In the genomic region with DNA sequence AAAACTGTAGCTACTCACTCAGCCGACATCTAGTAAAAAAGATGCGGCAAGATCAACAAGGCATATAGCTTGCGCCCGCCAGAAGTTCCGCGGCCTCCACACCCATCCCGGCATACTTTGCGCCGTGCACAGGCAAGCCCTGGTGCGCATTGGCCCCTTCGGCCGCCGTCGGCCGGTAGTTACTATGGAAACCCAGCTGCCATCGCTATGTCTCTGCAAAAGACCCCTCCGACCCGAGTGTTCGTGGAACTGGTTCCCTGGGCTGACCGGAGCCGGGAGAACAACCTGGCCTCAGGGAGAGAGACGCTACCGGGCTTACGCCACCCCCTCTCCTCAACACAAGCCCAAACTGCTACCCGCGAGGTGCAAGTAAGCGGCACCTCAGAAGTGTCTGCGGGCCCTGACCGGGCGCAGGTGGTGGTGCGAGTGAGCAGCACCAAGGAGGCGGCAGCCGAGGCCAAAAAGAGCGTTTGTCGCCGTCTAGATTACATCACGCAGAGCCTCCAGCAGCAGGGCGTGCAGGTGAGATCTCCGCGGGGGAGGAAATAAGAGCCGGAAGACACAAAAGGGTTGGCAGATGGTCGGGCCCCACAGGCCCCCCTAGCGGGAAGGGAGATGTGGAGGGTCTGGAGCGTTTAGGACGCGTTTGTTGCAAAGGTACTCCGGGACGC, we compare ENCODE assay signal across 8 cellular contexts. TPM values are rescaled to one million over a fixed set of nuclear protein-coding genes. Genes with fewer than 3 reads are reported as not detected.
A peak's percentile ranks its signal among the peaks of the same experiment; 100 is the strongest.
DNase-seq lines count a peak whose midpoint lies in the region; ATAC-seq and TF ChIP-seq lines count a peak whose summit lies in the region.

A gene with protein sequence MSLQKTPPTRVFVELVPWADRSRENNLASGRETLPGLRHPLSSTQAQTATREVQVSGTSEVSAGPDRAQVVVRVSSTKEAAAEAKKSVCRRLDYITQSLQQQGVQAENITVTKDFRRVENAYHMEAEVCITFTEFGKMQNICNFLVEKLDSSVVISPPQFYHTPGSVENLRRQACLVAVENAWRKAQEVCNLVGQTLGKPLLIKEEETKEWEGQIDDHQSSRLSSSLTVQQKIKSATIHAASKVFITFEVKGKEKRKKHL (plus strand): TSS at position 182 of the 671 bp plus-strand sequence. CDS start 26 bp downstream, at position 208.

- peak within 1 kb of the TSS; percentile 92 for H3K4me3 Mint-ChIP-seq in activated CD4-positive, alpha-beta T cell treated with anti-CD3 and anti-CD28 coated beads for 36 hours

- intact Hi-C loops in activated CD4-positive, alpha-beta T cell treated with anti-CD3 and anti-CD28 coated beads for 36 hours (cut with DNase I, micrococcal nuclease) = loop anchor here (1.0 to 10.0 kb wide), 5 partner anchors 210 to 997 kb away; partner anchors contain the start of genes PHIP (in 2 of the 2), HMGN3 (in 1 of the 2) and LCA5 (in 1 of the 2)

- H3K27me3 Mint-ChIP-seq in activated CD4-positive, alpha-beta T cell treated with anti-CD3 and anti-CD28 coated beads for 36 hours = no peaks in the 10 kb centered on the region

- POLR2A ChIA-PET in activated CD4-positive, alpha-beta T cell treated with anti-CD3 and anti-CD28 coated beads for 36 hours (lab: Charles Lee) = interaction anchor here (0.5 kb wide), 1 partner anchor 112 kb away, joined by 3 read pairs; no protein-coding TSS in a partner anchor

- H3K4me3 ChIP-seq in coronary artery = peak within 1 kb of the TSS; percentile 92

- DNase-seq in AML-193 (lab: John Stamatoyannopoulos, UW) (peak; percentile 81 to 83), NCI-H446 treated with DMSO at 0.1 percent for 48 hours (lab: John Stamatoyannopoulos, UW) (peak; percentile 51), coronary artery (ENCODE audit: low spot score) (peak; percentile 79), left lobe of liver (ENCODE audit: low spot score) (peak; percentile 85)
- DNase-seq in activated CD4-positive, alpha-beta T cell treated with anti-CD3 and anti-CD28 coated beads for 36 hours = peak; percentile 93
- peak; percentile 82 to 84 for DNase-seq in stimulated activated CD4-positive, alpha-beta T cell treated with anti-CD3 and anti-CD28 coated beads, Interleukin-2, amount 100 ng/mL, for 24 hours

- TF ChIP-seq CTCF in coronary artery (IDR thresholded peaks at IDR 0.05) = no peak

- H3K36me3 Mint-ChIP-seq in activated CD4-positive, alpha-beta T cell treated with anti-CD3 and anti-CD28 coated beads for 36 hours (ENCODE audit: low read depth) = peaks cover 7% of the 10 kb centered on the region

- CTCF ChIA-PET in activated CD4-positive, alpha-beta T cell treated with anti-CD3 and anti-CD28 coated beads for 36 hours (lab: Charles Lee) = no interaction called here

- H3K27ac Mint-ChIP-seq in activated CD4-positive, alpha-beta T cell treated with anti-CD3 and anti-CD28 coated beads for 36 hours = peak within 1 kb of the TSS; percentile 79

- peak within 1 kb of the TSS; percentile 12 to 54 for H3K27ac ChIP-seq in coronary artery

- H3K4me1 Mint-ChIP-seq in activated CD4-positive, alpha-beta T cell treated with anti-CD3 and anti-CD28 coated beads for 36 hours = peaks cover 15% of the 10 kb centered on the region

- H3K9me3 Mint-ChIP-seq in activated CD4-positive, alpha-beta T cell treated with anti-CD3 and anti-CD28 coated beads for 36 hours (ENCODE audit: low read depth) = no peaks in the 10 kb centered on the region

- ATAC-seq in GM19025 (IDR thresholded peaks at IDR 0.05; ENCODE audit: low read depth, unreplicated experiment) (peak; percentile 98), HG03280 (IDR thresholded peaks at IDR 0.05; ENCODE audit: unreplicated experiment) (peak; percentile 97), left lobe of liver (peak; percentile 98)
- peak; percentile 99 for ATAC-seq in activated CD4-positive, alpha-beta T cell treated with anti-CD3 and anti-CD28 coated beads for 36 hours

RNA-seq across cellular contexts. Expression of the gene that starts here (rescaled TPM):
- total RNA-seq in activated CD4-positive, alpha-beta T cell treated with anti-CD3 and anti-CD28 coated beads for 36 hours = 1 to 10 TPM; 1.6 to 2.7 TPM
- total RNA-seq in left lobe of liver = 1.2 TPM

Comparison
In these comparisons a context has a peak if more than half of its experiments do, and no peak if none do; other contexts are left out.
1. Peak in every context shown above with its lines: DNase-seq, ATAC-seq, H3K4me3 ChIP-seq and H3K27ac ChIP-seq.